21 cellular contexts compared by ENCODE assay signal in genomic region chr2:240933966-240934700, GRCh38. TPM values are rescaled to one million over a fixed set of nuclear protein-coding genes. Genes with fewer than 3 reads are reported as not detected.
DNase-seq lines count a peak whose midpoint lies in the region; ATAC-seq and TF ChIP-seq lines count a peak whose summit lies in the region.
"Had no signal": no experiment of that assay in that cellular context is flagged by ENCODE, and none has a peak within 500 bp of the region (broad histone marks: within the 10 kb centered on the region; RNA-seq: fewer than 3 reads in every experiment).

No MANE protein-coding gene starts in this region.

- TF ChIP-seq POLR2A in heart left ventricle (IDR thresholded peaks at IDR 0.05), result no peak

- intact Hi-C loops in heart left ventricle (cut with DNase I), result no loop called here

- WGBS in heart left ventricle, 4 donors, result 77 to 87% (median 82%) methylated on average over 19 to 23 of the region's 23 CpGs

- H3K4me1 Mint-ChIP-seq in osteocyte (ENCODE audit: unreplicated experiment), result no peaks in the 10 kb centered on the region
- no peaks in the 10 kb centered on the region for H3K4me1 Mint-ChIP-seq in activated CD4-positive, alpha-beta T cell treated with anti-CD3 and anti-CD28 coated beads, Interleukin-2, amount 10 ng/mL, durations not matched to agents 7 days and 5 days
- H3K4me1 Mint-ChIP-seq: activated CD4-positive, alpha-beta T cell treated with anti-CD3 and anti-CD28 coated beads for 36 hours had no signal

- peaks cover 11% of the 10 kb centered on the region for H3K9me3 Mint-ChIP-seq in osteocyte (ENCODE audit: unreplicated experiment)
- H3K9me3 Mint-ChIP-seq in activated CD4-positive, alpha-beta T cell treated with anti-CD3 and anti-CD28 coated beads, Interleukin-2, amount 10 ng/mL, durations not matched to agents 7 days and 5 days, result peaks cover 7% of the 10 kb centered on the region

- peaks cover 0 to 28% (median 3%) of the 10 kb centered on the region in 12 donors for H3K9me3 ChIP-seq in heart left ventricle
- H3K9me3 ChIP-seq: thyroid gland had no signal

- peak; percentile 9 for DNase-seq in 8988T
- peak; percentile 33 for DNase-seq in LHCN-M2 (ENCODE audit: low read depth)
- peak; percentile 5 to 47 (median 24) for DNase-seq in heart left ventricle
- peak; percentile 79 for DNase-seq in osteocyte (ENCODE audit: extremely low spot score, unreplicated experiment)
- no peak for DNase-seq in activated CD4-positive, alpha-beta T cell treated with anti-CD3 and anti-CD28 coated beads, Interleukin-2, amount 10 ng/mL, durations not matched to agents 7 days and 5 days
- no peak for DNase-seq in SKM-1 treated with dmso at 0.1 percent for 144 hours (lab: John Stamatoyannopoulos, UW; ENCODE audit: unreplicated experiment)
- DNase-seq: activated CD4-positive, alpha-beta T cell treated with anti-CD3 and anti-CD28 coated beads for 36 hours; amniotic stem cell; cerebellar nuclear complex; NCI-H187 treated with DMSO at 0.1 percent for 48 hours; NCI-H526 treated with DMSO at 0.1 percent for 48 hours; thyroid gland had no signal

- H3K4me3 Mint-ChIP-seq in osteocyte (ENCODE audit: unreplicated experiment), result no peak overlapping the region
- H3K4me3 Mint-ChIP-seq in activated CD4-positive, alpha-beta T cell treated with anti-CD3 and anti-CD28 coated beads, Interleukin-2, amount 10 ng/mL, durations not matched to agents 7 days and 5 days, result no peak overlapping the region
- H3K4me3 Mint-ChIP-seq: activated CD4-positive, alpha-beta T cell treated with anti-CD3 and anti-CD28 coated beads for 36 hours; activated T-helper 1 cell treated with anti-CD3 and anti-CD28 coated beads, Interleukin-12 subunit alpha, Interleukin-12 subunit beta, Interleukin-2, Interleukin-4 antibody, amounts not matched to agents 30 ng/mL and 10 ng/mL and 1 ng/mL, durations not matched to agents 14 hours and 24 hours and 36 hours had no signal

- no peak overlapping the region for H3K27ac ChIP-seq in heart left ventricle
- H3K27ac ChIP-seq: thyroid gland had no signal

- H3K36me3 ChIP-seq in heart left ventricle, result no peaks in the 10 kb centered on the region
- H3K36me3 ChIP-seq: thyroid gland had no signal

- peak in 1 of 4 donors; percentile 10 for ATAC-seq in heart left ventricle
- no peak for ATAC-seq in GM21526 (IDR thresholded peaks at IDR 0.05; ENCODE audit: low FRiP score, unreplicated experiment)
- no peak for ATAC-seq in HG03457 (IDR thresholded peaks at IDR 0.05; ENCODE audit: unreplicated experiment)
- ATAC-seq: activated CD4-positive, alpha-beta T cell treated with anti-CD3 and anti-CD28 coated beads for 36 hours had no signal

- POLR2A ChIA-PET in activated CD4-positive, alpha-beta T cell treated with anti-CD3 and anti-CD28 coated beads, Interleukin-2, amount 10 ng/mL, durations not matched to agents 7 days and 5 days (lab: Charles Lee), result no interaction called here

- TF ChIP-seq CTCF in heart left ventricle (IDR thresholded peaks at IDR 0.05) (no peak), osteocyte (IDR thresholded peaks at IDR 0.05) (no peak)

- no peaks in the 10 kb centered on the region for H3K36me3 Mint-ChIP-seq in osteocyte (ENCODE audit: unreplicated experiment)
- H3K36me3 Mint-ChIP-seq in activated CD4-positive, alpha-beta T cell treated with anti-CD3 and anti-CD28 coated beads, Interleukin-2, amount 10 ng/mL, durations not matched to agents 7 days and 5 days (ENCODE audit: low read depth), result no peaks in the 10 kb centered on the region

- H3K4me3 ChIP-seq in heart left ventricle, result no peak overlapping the region
- H3K4me3 ChIP-seq: thyroid gland had no signal

- peaks cover 26% of the 10 kb centered on the region for H3K27me3 Mint-ChIP-seq in osteocyte (ENCODE audit: unreplicated experiment)
- H3K27me3 Mint-ChIP-seq in activated CD4-positive, alpha-beta T cell treated with anti-CD3 and anti-CD28 coated beads, Interleukin-2, amount 10 ng/mL, durations not matched to agents 7 days and 5 days, result peaks cover 5% of the 10 kb centered on the region

- H3K4me1 ChIP-seq in heart left ventricle, result no peaks in the 10 kb centered on the region
- H3K4me1 ChIP-seq: thyroid gland had no signal

- H3K27me3 ChIP-seq in heart left ventricle, result peaks cover 0 to 4% (median 0%) of the 10 kb centered on the region in 9 donors
- H3K27me3 ChIP-seq: thyroid gland had no signal

- no peak overlapping the region for H3K27ac Mint-ChIP-seq in osteocyte (ENCODE audit: unreplicated experiment)
- H3K27ac Mint-ChIP-seq in activated CD4-positive, alpha-beta T cell treated with anti-CD3 and anti-CD28 coated beads, Interleukin-2, amount 10 ng/mL, durations not matched to agents 7 days and 5 days, result no peak overlapping the region
- H3K27ac Mint-ChIP-seq: activated CD4-positive, alpha-beta T cell treated with anti-CD3 and anti-CD28 coated beads for 36 hours; activated T-helper 1 cell treated with anti-CD3 and anti-CD28 coated beads, Interleukin-12 subunit alpha, Interleukin-12 subunit beta, Interleukin-2, Interleukin-4 antibody, amounts not matched to agents 30 ng/mL and 10 ng/mL and 1 ng/mL, durations not matched to agents 14 hours and 24 hours and 36 hours had no signal

- CTCF ChIA-PET in activated CD4-positive, alpha-beta T cell treated with anti-CD3 and anti-CD28 coated beads, Interleukin-2, amount 10 ng/mL, durations not matched to agents 7 days and 5 days (lab: Charles Lee), result no interaction called here

RNA-seq across cellular contexts. Expression of gene CROCC2, which starts 28.0 kb away (rescaled TPM):
- total RNA-seq in LHCN-M2 (2014; rRNA removed) (under 0.01 TPM in 1 of 2 replicates, not detected in the other), heart left ventricle (not detected), osteocyte (not detected in 2 replicates)
- polyA plus RNA-seq in LHCN-M2 (2012), result not detected
- not detected for polyA plus RNA-seq in heart left ventricle
- total RNA-seq in activated CD4-positive, alpha-beta T cell treated with anti-CD3 and anti-CD28 coated beads, Interleukin-2, amount 10 ng/mL, durations not matched to agents 7 days and 5 days, result not detected
- total RNA-seq: activated CD4-positive, alpha-beta T cell treated with anti-CD3 and anti-CD28 coated beads for 36 hours; activated T-helper 1 cell treated with anti-CD3 and anti-CD28 coated beads, Interleukin-12 subunit alpha, Interleukin-12 subunit beta, Interleukin-2, Interleukin-4 antibody, amounts not matched to agents 30 ng/mL and 10 ng/mL and 1 ng/mL, durations not matched to agents 14 hours and 24 hours and 36 hours; glomerular endothelial cell; HT-29; M059J; T-helper 2 cell treated with Interferon-gamma antibody and Interleukin-4, amounts not matched to agents 100 ng/mL and 5 ng/mL, for 36 hours; thyroid gland had no signal

RNA-seq across cellular contexts. Expression of gene MAB21L4, which starts 38.2 kb away (rescaled TPM):
- not detected in 2 replicates for total RNA-seq in LHCN-M2 (2014; rRNA removed)
- not detected for polyA plus RNA-seq in LHCN-M2 (2012)
- total RNA-seq in heart left ventricle, result under 1 TPM in 1 of 9 donors, not detected in 8; 0.75 TPM
- under 1 TPM in 1 of 2 donors, not detected in 1; 0.10 TPM for polyA plus RNA-seq in heart left ventricle
- total RNA-seq in osteocyte, result not detected in 2 replicates
- total RNA-seq in activated CD4-positive, alpha-beta T cell treated with anti-CD3 and anti-CD28 coated beads, Interleukin-2, amount 10 ng/mL, durations not matched to agents 7 days and 5 days, result not detected
- total RNA-seq: activated CD4-positive, alpha-beta T cell treated with anti-CD3 and anti-CD28 coated beads for 36 hours; activated T-helper 1 cell treated with anti-CD3 and anti-CD28 coated beads, Interleukin-12 subunit alpha, Interleukin-12 subunit beta, Interleukin-2, Interleukin-4 antibody, amounts not matched to agents 30 ng/mL and 10 ng/mL and 1 ng/mL, durations not matched to agents 14 hours and 24 hours and 36 hours; glomerular endothelial cell; M059J; posterior vena cava; RPMI7951; T-helper 2 cell treated with Interferon-gamma antibody and Interleukin-4, amounts not matched to agents 100 ng/mL and 5 ng/mL, for 36 hours had no signal

Comparison
In these comparisons a context has a peak if more than half of its experiments do, and no peak if none do; other contexts are left out.
1. DNase-seq: peak in 8988T (single experiment), LHCN-M2 (single experiment), heart left ventricle (5 of 5) and osteocyte (single experiment); none in activated CD4-positive, alpha-beta T cell treated with anti-CD3 and anti-CD28 coated beads, Interleukin-2, amount 10 ng/mL, durations not matched to agents 7 days and 5 days (single experiment) and SKM-1 treated with dmso at 0.1 percent for 144 hours (single experiment).